ENCODE assay signal across 20 cellular contexts in the genomic region with DNA sequence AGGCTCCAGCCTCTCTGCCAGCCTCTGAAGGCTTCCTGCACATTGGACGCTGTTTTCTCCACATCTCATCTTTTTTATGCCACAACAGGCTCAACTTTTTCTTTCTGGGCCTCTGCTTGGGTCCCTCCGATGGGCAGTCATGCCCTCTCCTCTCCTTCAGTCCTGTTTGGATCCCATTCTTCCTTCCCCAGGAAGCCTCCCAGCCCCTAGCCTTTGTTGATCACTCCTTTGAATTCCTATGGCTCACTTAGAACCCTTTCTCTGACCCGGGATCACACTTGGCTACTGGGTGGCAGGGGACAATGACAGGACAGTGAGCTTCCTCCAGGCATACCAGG. TPM values are rescaled to one million over a fixed set of nuclear protein-coding genes. Genes with fewer than 3 reads are reported as not detected.
A peak's percentile ranks its signal among the peaks of the same experiment; 100 is the strongest.
DNase-seq lines count a peak whose midpoint lies in the region; ATAC-seq and TF ChIP-seq lines count a peak whose summit lies in the region.
"Had no signal": no experiment of that assay in that cellular context is flagged by ENCODE, and none has a peak within 500 bp of the region (broad histone marks: within the 10 kb centered on the region; RNA-seq: fewer than 3 reads in every experiment).

No MANE protein-coding gene starts in this region.

- no peaks in the 10 kb centered on the region for H3K9me3 Mint-ChIP-seq in stimulated activated naive CD8-positive, alpha-beta T cell treated with anti-CD3 and anti-CD28 coated beads, Interleukin-15, Interleukin-2, amounts not matched to agents 100 ng/mL and 50 ng/mL, for 24 hours
- no peaks in the 10 kb centered on the region for H3K9me3 Mint-ChIP-seq in activated CD4-positive, alpha-beta memory T cell treated with anti-CD3 and anti-CD28 coated beads, Interleukin-2, amount 10 ng/mL, durations not matched to agents 7 days and 5 days
- no peaks in the 10 kb centered on the region for H3K9me3 Mint-ChIP-seq in endodermal cell
- H3K9me3 Mint-ChIP-seq in osteocyte (ENCODE audit: unreplicated experiment), result no peaks in the 10 kb centered on the region
- H3K9me3 Mint-ChIP-seq: naive B cell had no signal

- DNase-seq in stimulated activated naive CD8-positive, alpha-beta T cell treated with anti-CD3 and anti-CD28 coated beads, Interleukin-15, Interleukin-2, amounts not matched to agents 100 U/mL and 50 U/mL, for 24 hours, result no peak
- DNase-seq in activated CD4-positive, alpha-beta memory T cell treated with anti-CD3 and anti-CD28 coated beads, Interleukin-2, amount 10 ng/mL, durations not matched to agents 7 days and 5 days, result no peak
- DNase-seq in endodermal cell, result no peak
- no peak for DNase-seq in NCI-H1417 treated with DMSO at 0.1 percent for 48 hours (lab: John Stamatoyannopoulos, UW)
- no peak for DNase-seq in osteocyte (ENCODE audit: extremely low spot score, unreplicated experiment)
- no peak for DNase-seq in left colon
- DNase-seq: activated effector memory CD4-positive, alpha-beta T cell treated with anti-CD3 and anti-CD28 coated beads, Interleukin-2, amount 50 U/mL, for 16 hours; cerebellar nuclear complex; DMS79; foreskin keratinocyte; H7; left lung; MM.1S; naive B cell; NCI-H1436; NCI-H510A treated with DMSO at 0.1 percent for 48 hours; SJCRH30; WERI-Rb-1 had no signal

- peaks cover 4% of the 10 kb centered on the region for H3K4me1 ChIP-seq in endodermal cell (ENCODE audit: control insufficient read depth, insufficient read depth, low read length)
- H3K4me1 ChIP-seq: foreskin keratinocyte, SJCRH30 had no signal

- no peak overlapping the region for H3K9ac ChIP-seq in endodermal cell (ENCODE audit: extremely low read depth, low read length, poor library complexity, severe bottlenecking)

- peak overlapping the region; percentile 60 for H3K27ac Mint-ChIP-seq in stimulated activated naive CD8-positive, alpha-beta T cell treated with anti-CD3 and anti-CD28 coated beads, Interleukin-15, Interleukin-2, amounts not matched to agents 100 ng/mL and 50 ng/mL, for 24 hours
- peak overlapping the region; percentile 75 for H3K27ac Mint-ChIP-seq in activated CD4-positive, alpha-beta memory T cell treated with anti-CD3 and anti-CD28 coated beads, Interleukin-2, amount 10 ng/mL, durations not matched to agents 7 days and 5 days
- H3K27ac Mint-ChIP-seq in endodermal cell (peak overlapping the region; percentile 37), osteocyte (ENCODE audit: unreplicated experiment) (no peak overlapping the region)

- no peak overlapping the region for H3K4me3 Mint-ChIP-seq in stimulated activated naive CD8-positive, alpha-beta T cell treated with anti-CD3 and anti-CD28 coated beads, Interleukin-15, Interleukin-2, amounts not matched to agents 100 ng/mL and 50 ng/mL, for 24 hours
- no peak overlapping the region for H3K4me3 Mint-ChIP-seq in activated CD4-positive, alpha-beta memory T cell treated with anti-CD3 and anti-CD28 coated beads, Interleukin-2, amount 10 ng/mL, durations not matched to agents 7 days and 5 days
- H3K4me3 Mint-ChIP-seq in endodermal cell (no peak overlapping the region), osteocyte (ENCODE audit: unreplicated experiment) (no peak overlapping the region)
- H3K4me3 Mint-ChIP-seq: naive B cell had no signal

- POLR2A ChIA-PET in activated CD4-positive, alpha-beta memory T cell treated with anti-CD3 and anti-CD28 coated beads, Interleukin-2, amount 10 ng/mL, durations not matched to agents 7 days and 5 days (lab: Charles Lee), result interaction anchor here (5.0 kb wide), 1 partner anchor 29 kb away, joined by 32 read pairs; no protein-coding TSS in a partner anchor

- no peaks in the 10 kb centered on the region for H3K9me3 ChIP-seq in endodermal cell (ENCODE audit: control insufficient read depth, low read length)
- H3K9me3 ChIP-seq: left lung, SJCRH30, thoracic aorta had no signal

- no peak for TF ChIP-seq CTCF in endodermal cell (conservative IDR thresholded peaks at IDR 0.05)
- no peak for TF ChIP-seq CTCF in osteocyte (IDR thresholded peaks at IDR 0.05)

- intact Hi-C loops in left colon (cut with DNase I, micrococcal nuclease), result no loop called here

- H3K36me3 ChIP-seq in endodermal cell (ENCODE audit: control insufficient read depth, insufficient read depth, low read length), result no peaks in the 10 kb centered on the region
- H3K36me3 ChIP-seq: left lung, SJCRH30, thoracic aorta, WERI-Rb-1 had no signal

- H3K4me3 ChIP-seq in endodermal cell (ENCODE audit: low read length), result no peak overlapping the region
- H3K4me3 ChIP-seq: left lung, SJCRH30, thoracic aorta had no signal

- CTCF ChIA-PET in activated CD4-positive, alpha-beta memory T cell treated with anti-CD3 and anti-CD28 coated beads, Interleukin-2, amount 10 ng/mL, durations not matched to agents 7 days and 5 days (lab: Charles Lee), result interaction anchor here (0.6 kb wide), 1 partner anchor 438 kb away, joined by 3 read pairs; no protein-coding TSS in a partner anchor

- peaks cover 43% of the 10 kb centered on the region for H3K36me3 Mint-ChIP-seq in stimulated activated naive CD8-positive, alpha-beta T cell treated with anti-CD3 and anti-CD28 coated beads, Interleukin-15, Interleukin-2, amounts not matched to agents 100 ng/mL and 50 ng/mL, for 24 hours (ENCODE audit: low read depth)
- H3K36me3 Mint-ChIP-seq in activated CD4-positive, alpha-beta memory T cell treated with anti-CD3 and anti-CD28 coated beads, Interleukin-2, amount 10 ng/mL, durations not matched to agents 7 days and 5 days (ENCODE audit: low read depth), result peaks cover 75% of the 10 kb centered on the region
- H3K36me3 Mint-ChIP-seq in endodermal cell (ENCODE audit: low read depth) (no peaks in the 10 kb centered on the region), osteocyte (ENCODE audit: unreplicated experiment) (no peaks in the 10 kb centered on the region)
- H3K36me3 Mint-ChIP-seq: naive B cell had no signal

- no peaks in the 10 kb centered on the region for H3K27me3 Mint-ChIP-seq in stimulated activated naive CD8-positive, alpha-beta T cell treated with anti-CD3 and anti-CD28 coated beads, Interleukin-15, Interleukin-2, amounts not matched to agents 100 ng/mL and 50 ng/mL, for 24 hours
- H3K27me3 Mint-ChIP-seq in activated CD4-positive, alpha-beta memory T cell treated with anti-CD3 and anti-CD28 coated beads, Interleukin-2, amount 10 ng/mL, durations not matched to agents 7 days and 5 days, result no peaks in the 10 kb centered on the region
- H3K27me3 Mint-ChIP-seq in endodermal cell (ENCODE audit: insufficient read depth) (no peaks in the 10 kb centered on the region), osteocyte (ENCODE audit: unreplicated experiment) (no peaks in the 10 kb centered on the region)
- H3K27me3 Mint-ChIP-seq: naive B cell had no signal

- no peak for ATAC-seq in stimulated activated naive CD8-positive, alpha-beta T cell treated with anti-CD3 and anti-CD28 coated beads, Interleukin-15, Interleukin-2, amounts not matched to agents 100 U/mL and 50 U/mL, for 24 hours
- ATAC-seq in left colon, result no peak
- ATAC-seq: foreskin keratinocyte, left lung had no signal

- 90 to 93% methylated on average over 2 to 3 of the region's 3 CpGs for WGBS in endodermal cell (ENCODE audit: insufficient coverage in 1 of 2, insufficient read length in 1 of 2), 2 experiments

- peaks cover 46% of the 10 kb centered on the region for H3K4me1 Mint-ChIP-seq in stimulated activated naive CD8-positive, alpha-beta T cell treated with anti-CD3 and anti-CD28 coated beads, Interleukin-15, Interleukin-2, amounts not matched to agents 100 ng/mL and 50 ng/mL, for 24 hours (ENCODE audit: low read depth)
- H3K4me1 Mint-ChIP-seq in activated CD4-positive, alpha-beta memory T cell treated with anti-CD3 and anti-CD28 coated beads, Interleukin-2, amount 10 ng/mL, durations not matched to agents 7 days and 5 days, result peaks cover 45% of the 10 kb centered on the region
- peaks cover 34% of the 10 kb centered on the region for H3K4me1 Mint-ChIP-seq in endodermal cell
- no peaks in the 10 kb centered on the region for H3K4me1 Mint-ChIP-seq in osteocyte (ENCODE audit: unreplicated experiment)

- H3K27ac ChIP-seq in endodermal cell (ENCODE audit: low read depth, low read length), result no peak overlapping the region
- H3K27ac ChIP-seq: foreskin keratinocyte, left lung, SJCRH30, thoracic aorta, WERI-Rb-1 had no signal

- no peaks in the 10 kb centered on the region for H3K27me3 ChIP-seq in endodermal cell (ENCODE audit: control insufficient read depth, insufficient read depth, low read length, poor library complexity, severe bottlenecking)
- H3K27me3 ChIP-seq: foreskin keratinocyte, left lung had no signal

RNA-seq across cellular contexts. Expression of a gene that starts 4.5 kb away (rescaled TPM):
- 10 to 100 TPM; 78.6 to 79.9 TPM for total RNA-seq in activated CD4-positive, alpha-beta memory T cell treated with anti-CD3 and anti-CD28 coated beads, Interleukin-2, amount 10 ng/mL, durations not matched to agents 7 days and 5 days
- total RNA-seq in endodermal cell (under 1 TPM; 0.44 to 0.68 TPM), osteocyte (not detected in 2 replicates), left colon (1 to 10 TPM in 1 of 2 donors, under 1 TPM in 1; 0.89 to 1.3 TPM)
- 0.18 TPM for polyA plus RNA-seq in endodermal cell (2013, experiment 1 of 2)
- polyA plus RNA-seq in endodermal cell (2013, experiment 2 of 2), result 0.12 TPM
- total RNA-seq: foreskin keratinocyte had no signal

RNA-seq across cellular contexts. Expression of a gene that starts 35.9 kb away (rescaled TPM):
- total RNA-seq in activated CD4-positive, alpha-beta memory T cell treated with anti-CD3 and anti-CD28 coated beads, Interleukin-2, amount 10 ng/mL, durations not matched to agents 7 days and 5 days, result 10 to 100 TPM; 92.8 to 94.1 TPM
- total RNA-seq in endodermal cell, result 10 to 100 TPM; 98.9 to 99.9 TPM
- polyA plus RNA-seq in endodermal cell (2013, experiment 1 of 2), result 94.9 TPM
- 93.6 TPM for polyA plus RNA-seq in endodermal cell (2013, experiment 2 of 2)
- 65.2 and 69.4 TPM in 2 replicates for total RNA-seq in osteocyte
- 100 to 1,000 TPM; 161 to 165 TPM for total RNA-seq in left colon

Comparison
In these comparisons a context has a peak if more than half of its experiments do, and no peak if none do; other contexts are left out.
1. RNA of a gene that starts 4.5 kb away (total RNA-seq): 78.6 to 79.9 TPM in activated CD4-positive, alpha-beta memory T cell treated with anti-CD3 and anti-CD28 coated beads, Interleukin-2, amount 10 ng/mL, durations not matched to agents 7 days and 5 days; 0.89 to 1.3 TPM in left colon, 0.44 to 0.68 TPM in endodermal cell and not detected in osteocyte; every median in the first group is over 10 times any median in the second.